In genomic region chr16:29806641-29807425, GRCh38 we compare ENCODE assay signal across 1 cellular context.
A peak's percentile ranks its signal among the peaks of the same experiment; 100 is the strongest.
TF ChIP-seq lines count a peak whose summit lies in the region.

No MANE protein-coding gene starts in this region.

TF ChIP-seq in H1, 55 proteins besides CTCF, POLR2A, EP300 and RAD21:
- TF ChIP-seq TAF7 (optimal IDR thresholded peaks at IDR 0.05; ENCODE audit: borderline replicate concordance, low read depth, low read length) (peak; percentile 49), RNF2 (IDR thresholded peaks at IDR 0.05; ENCODE audit: borderline replicate concordance, low read depth, low read length, missing control alignments, poor library complexity, severe bottlenecking) (no peak), TAF1 (IDR thresholded peaks at IDR 0.05; ENCODE audit: low read depth, low read length) (peak; percentile 72), TEAD4 (IDR thresholded peaks at IDR 0.05; ENCODE audit: low read depth, low read length) (no peak), SP1 (IDR thresholded peaks at IDR 0.05; ENCODE audit: low read depth, low read length) (0 out of 2 replicates have a peak, but pooled peaks have one; percentile 24), SIN3A (conservative IDR thresholded peaks at IDR 0.05 in 1 of 2, IDR thresholded peaks at IDR 0.05 in 1 of 2; ENCODE audit: low read depth in 1 of 2, low read length in 2 of 2) (0 out of 4 replicates have a peak, but pooled peaks of 1 of the 2 experiments have one; percentile 22), SIRT6 (IDR thresholded peaks at IDR 0.05; ENCODE audit: low read length) (no peak), FOSL1 (IDR thresholded peaks at IDR 0.05; ENCODE audit: insufficient read depth, low read depth, low read length) (no peak), CREB1 (IDR thresholded peaks at IDR 0.05) (no peak), TBP (IDR thresholded peaks at IDR 0.05; ENCODE audit: low read depth, low read length) (peak; percentile 16; the same call in 1 of the 2 replicates), POLR2AphosphoS5 (IDR thresholded peaks at IDR 0.05; ENCODE audit: low read depth, low read length) (0 out of 2 replicates have a peak, but pooled peaks have one; percentile 39), POU5F1 (IDR thresholded peaks at IDR 0.05; ENCODE audit: low read depth, low read length) (no peak)
- TF ChIP-seq, protein P1, sequence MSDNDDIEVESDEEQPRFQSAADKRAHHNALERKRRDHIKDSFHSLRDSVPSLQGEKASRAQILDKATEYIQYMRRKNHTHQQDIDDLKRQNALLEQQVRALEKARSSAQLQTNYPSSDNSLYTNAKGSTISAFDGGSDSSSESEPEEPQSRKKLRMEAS (IDR thresholded peaks at IDR 0.05): peak; percentile 72
- TF ChIP-seq, protein P2, sequence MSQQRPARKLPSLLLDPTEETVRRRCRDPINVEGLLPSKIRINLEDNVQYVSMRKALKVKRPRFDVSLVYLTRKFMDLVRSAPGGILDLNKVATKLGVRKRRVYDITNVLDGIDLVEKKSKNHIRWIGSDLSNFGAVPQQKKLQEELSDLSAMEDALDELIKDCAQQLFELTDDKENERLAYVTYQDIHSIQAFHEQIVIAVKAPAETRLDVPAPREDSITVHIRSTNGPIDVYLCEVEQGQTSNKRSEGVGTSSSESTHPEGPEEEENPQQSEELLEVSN (IDR thresholded peaks at IDR 0.05): peak; percentile 47; the same call in 1 of the 2 replicates
